1 cellular context compared by ENCODE assay signal in genomic region chr2:177573120-177573519, GRCh38.
TF ChIP-seq lines count a peak whose summit lies in the region.

No MANE protein-coding gene starts in this region.

TF ChIP-seq in GM23338, 12 proteins besides CTCF, POLR2A, EP300 and RAD21 (continued from another document):
- no peak for TF ChIP-seq ZNF462 (CRISPR knock-in tag; IDR thresholded peaks at IDR 0.05)
- no peak for TF ChIP-seq EZH2phosphoT487 (IDR thresholded peaks at IDR 0.05; ENCODE audit: unreplicated experiment)
